Comparison of ENCODE assay signal across 1 cellular context in genomic region chr12:51291603-51292513, GRCh38.
TF ChIP-seq lines count a peak whose summit lies in the region.

No MANE protein-coding gene starts in this region.

TF ChIP-seq in GM12878, 131 proteins besides CTCF, POLR2A, EP300 and RAD21:
- peak; percentile 13; the same call in 1 of the 2 replicates for TF ChIP-seq SMC3 (IDR thresholded peaks at IDR 0.05; ENCODE audit: borderline replicate concordance, low read length)
